Comparison of ENCODE assay signal across 9 cellular contexts in genomic region chr14:102320671-102321455, GRCh38. TPM values are rescaled to one million over a fixed set of nuclear protein-coding genes. Genes with fewer than 3 reads are reported as not detected.
DNase-seq lines count a peak whose midpoint lies in the region; ATAC-seq and TF ChIP-seq lines count a peak whose summit lies in the region.
"Had no signal": no experiment of that assay in that cellular context is flagged by ENCODE, and none has a peak within 500 bp of the region (broad histone marks: within the 10 kb centered on the region; RNA-seq: fewer than 3 reads in every experiment).

No MANE protein-coding gene starts in this region.

- no peaks in the 10 kb centered on the region for H3K36me3 ChIP-seq in Loucy (ENCODE audit: insufficient read depth, low read length)

- H3F3A ChIP-seq in Loucy (ENCODE audit: low read depth): no peaks in the 10 kb centered on the region

- peaks cover 48% of the 10 kb centered on the region for H3K4me1 Mint-ChIP-seq in nephron

- ATAC-seq in HG02759 (IDR thresholded peaks at IDR 0.05; ENCODE audit: unreplicated experiment): no peak

- peak overlapping the region; percentile 92 to 97 (median 94) for H3K4me3 Mint-ChIP-seq in nephron

- H3K9me3 ChIP-seq in Loucy (ENCODE audit: insufficient read depth, low read depth, low read length): no peaks in the 10 kb centered on the region

- peak overlapping the region; percentile 90 for H3K9ac ChIP-seq in Loucy (ENCODE audit: low read depth, low read length, poor library complexity, severe bottlenecking)

- peak overlapping the region; percentile 70 for H3K4me3 ChIP-seq in AG10803 (ENCODE audit: low read length)
- peak overlapping the region; percentile 98 for H3K4me3 ChIP-seq in Loucy (ENCODE audit: low read length, poor library complexity, severe bottlenecking)

- peak overlapping the region; percentile 98 for H3K4me2 ChIP-seq in Loucy (ENCODE audit: low read depth, low read length, poor library complexity, severe bottlenecking)

- peak overlapping the region; percentile 99 to 100 (median 99) for H3K27ac Mint-ChIP-seq in nephron

- H3K9me2 ChIP-seq in Loucy (replicated peaks; ENCODE audit: low read depth, low read length): no peaks in the 10 kb centered on the region

- DNase-seq in AG10803 (ENCODE audit: low read depth) (no peak), dedifferentiated amniotic fluid mesenchymal stem cell (ENCODE audit: extremely low spot score) (peak; percentile 8), NCI-H2029 treated with DMSO at 0.1 percent for 48 hours (lab: John Stamatoyannopoulos, UW) (no peak), occipital lobe (lab: John Stamatoyannopoulos, UW) (no peak)
- no peak for DNase-seq in activated effector memory CD4-positive, alpha-beta T cell treated with Interleukin-2 at 50 U/mL for 16 hours
- DNase-seq: amniotic stem cell had no signal

- H3K27me3 Mint-ChIP-seq in nephron (ENCODE audit: low read depth): peaks cover 7% of the 10 kb centered on the region

- no peak overlapping the region for H2AFZ ChIP-seq in Loucy (ENCODE audit: low read length)

- TF ChIP-seq CTCF in AG10803 (conservative IDR thresholded peaks at IDR 0.05; ENCODE audit: low read length): no peak
- no peak for TF ChIP-seq CTCF in Loucy (conservative IDR thresholded peaks at IDR 0.05; ENCODE audit: low read length)
- TF ChIP-seq CTCF in nephron (IDR thresholded peaks at IDR 0.05; ENCODE audit: unreplicated experiment in 3 of 3): no peak

- H3K79me2 ChIP-seq in Loucy (ENCODE audit: insufficient read depth, low read length): peaks cover 17% of the 10 kb centered on the region

- no peaks in the 10 kb centered on the region for H3K27me3 ChIP-seq in Loucy (ENCODE audit: insufficient read depth, low read length, poor library complexity, severe bottlenecking)

- peaks cover 26% of the 10 kb centered on the region for H3K4me1 ChIP-seq in Loucy (ENCODE audit: insufficient read depth, low read length, poor library complexity, severe bottlenecking)

- H3K9me3 Mint-ChIP-seq in nephron: no peaks in the 10 kb centered on the region

- peaks cover 3% of the 10 kb centered on the region for H3K36me3 Mint-ChIP-seq in nephron (ENCODE audit: low read depth)

- no peaks in the 10 kb centered on the region for H4K20me1 ChIP-seq in Loucy (ENCODE audit: insufficient read depth, low read length, poor library complexity, severe bottlenecking)

RNA-seq across cellular contexts. Expression of gene ZNF839, which starts 1.3 kb away (rescaled TPM):
- 12.6 TPM for total RNA-seq in occipital lobe

RNA-seq across cellular contexts. Expression of gene MOK, which starts 15.9 kb away (rescaled TPM):
- 28.1 TPM for total RNA-seq in occipital lobe

RNA-seq across cellular contexts. Expression of gene CINP, which starts 41.8 kb away (rescaled TPM):
- total RNA-seq in occipital lobe: 23.1 TPM

RNA-seq across cellular contexts. Expression of gene TECPR2, which starts 41.9 kb away (rescaled TPM):
- total RNA-seq in occipital lobe: 15.9 TPM
